19 cellular contexts compared by ENCODE assay signal in genomic region chr17:50772251-50772650, GRCh38. TPM values are rescaled to one million over a fixed set of nuclear protein-coding genes. Genes with fewer than 3 reads are reported as not detected.
DNase-seq lines count a peak whose midpoint lies in the region; ATAC-seq, FAIRE-seq and TF ChIP-seq lines count a peak whose summit lies in the region.
"Had no signal": no experiment of that assay in that cellular context is flagged by ENCODE, and none has a peak within 500 bp of the region (broad histone marks: within the 10 kb centered on the region; RNA-seq: fewer than 3 reads in every experiment).

No MANE protein-coding gene starts in this region.

- H3K4me2 ChIP-seq in OCI-LY1 (ENCODE audit: low read length), result no peak overlapping the region; the same call in 1 of the 2 replicates

- DNase-seq in spleen (peak; percentile 81), kidney (no peak), NCI-H187 treated with DMSO at 0.1 percent for 48 hours (lab: John Stamatoyannopoulos, UW) (no peak)
- no peak for DNase-seq in effector CD4-positive, alpha-beta T cell
- DNase-seq: activated CD8-positive, alpha-beta memory T cell treated with anti-CD3 and anti-CD28 coated beads, Interleukin-2, amount 10 ng/mL, durations not matched to agents 7 days and 5 days; glutamatergic neuron; NCI-H1417 treated with DMSO at 0.1 percent for 48 hours; NCI-H446; stimulated activated CD4-positive, alpha-beta T cell treated with anti-CD3 and anti-CD28 coated beads, Interleukin-2, amount 100 ng/mL, for 24 hours; SW 1271; upper lobe of left lung; WERI-Rb-1 had no signal

- H3K4me3 ChIP-seq in OCI-LY1 (ENCODE audit: low read depth, low read length, poor library complexity, severe bottlenecking) (no peak overlapping the region), spleen (no peak overlapping the region), kidney (ENCODE audit: low read length in 2 of 2) (no peak overlapping the region)
- H3K4me3 ChIP-seq: upper lobe of left lung had no signal

- H3K27ac ChIP-seq in OCI-LY1 (ENCODE audit: low read depth, low read length, poor library complexity, severe bottlenecking) (peak overlapping the region; percentile 1), spleen (no peak overlapping the region), kidney (ENCODE audit: low read depth in 2 of 2, low read length in 2 of 2) (no peak overlapping the region)
- H3K27ac ChIP-seq: epithelial cell of prostate, upper lobe of left lung, WERI-Rb-1 had no signal

- FAIRE-seq in kidney (lab: Jason Lieb, UNC), result no peak
- FAIRE-seq: islet of Langerhans had no signal

- no peak for TF ChIP-seq CTCF in OCI-LY1 (IDR thresholded peaks at IDR 0.05; ENCODE audit: low read length)
- TF ChIP-seq CTCF in spleen (IDR thresholded peaks at IDR 0.05 in 8 of 11, conservative IDR thresholded peaks at IDR 0.05 in 3 of 11), result no peak
- TF ChIP-seq CTCF in kidney (IDR thresholded peaks at IDR 0.05; ENCODE audit: borderline replicate concordance, extremely low read depth, insufficient read depth), result no peak

- no peaks in the 10 kb centered on the region for H3K9me3 ChIP-seq in OCI-LY1 (ENCODE audit: low read length)
- H3K9me3 ChIP-seq in spleen, result no peaks in the 10 kb centered on the region
- no peaks in the 10 kb centered on the region for H3K9me3 ChIP-seq in kidney (ENCODE audit: control insufficient read depth in 1 of 2, low read length in 2 of 2)
- H3K9me3 ChIP-seq: upper lobe of left lung had no signal

- no peaks in the 10 kb centered on the region for H3K9me2 ChIP-seq in OCI-LY1 (ENCODE audit: low read depth, low read length)

- H4K20me1 ChIP-seq in OCI-LY1 (ENCODE audit: insufficient read depth, low read length), result no peaks in the 10 kb centered on the region

- H3K36me3 ChIP-seq in OCI-LY1 (ENCODE audit: insufficient read depth, low read length) (no peaks in the 10 kb centered on the region), spleen (no peaks in the 10 kb centered on the region), kidney (ENCODE audit: control insufficient read depth in 1 of 2, insufficient read depth in 2 of 2, low read length in 2 of 2) (no peaks in the 10 kb centered on the region)
- H3K36me3 ChIP-seq: upper lobe of left lung, WERI-Rb-1 had no signal

- 29 to 55% (median 46%) methylated on average over 5 of the region's 5 CpGs for WGBS in spleen, 5 donors

- peak; percentile 96 for ATAC-seq in GM19395 (IDR thresholded peaks at IDR 0.05; ENCODE audit: unreplicated experiment)
- peak; percentile 51 for ATAC-seq in HG02852 (IDR thresholded peaks at IDR 0.05; ENCODE audit: unreplicated experiment)
- ATAC-seq: activated CD8-positive, alpha-beta memory T cell treated with anti-CD3 and anti-CD28 coated beads, Interleukin-2, amount 10 ng/mL, durations not matched to agents 7 days and 5 days had no signal

- no peak overlapping the region for H3K9ac ChIP-seq in OCI-LY1 (ENCODE audit: low read length)
- no peak overlapping the region for H3K9ac ChIP-seq in kidney (ENCODE audit: low read length in 2 of 2)

- intact Hi-C loops in spleen (cut with DNase I; ENCODE audit: low total_unique reads), result no loop called here
- intact Hi-C loops in kidney (cut with DNase I), result no loop called here

- no peak overlapping the region for H2AFZ ChIP-seq in OCI-LY1 (ENCODE audit: low read length)

- H3K27me3 ChIP-seq in OCI-LY1 (ENCODE audit: insufficient read depth, low read length) (no peaks in the 10 kb centered on the region), spleen (replicated peaks in 1 of 7) (no peaks in the 10 kb centered on the region)
- H3K27me3 ChIP-seq: upper lobe of left lung had no signal

- H3K79me2 ChIP-seq in OCI-LY1 (ENCODE audit: insufficient read depth, low read length), result no peaks in the 10 kb centered on the region

- no peaks in the 10 kb centered on the region for H3F3A ChIP-seq in OCI-LY1 (ENCODE audit: insufficient read depth, low read length)

- H3K4me1 ChIP-seq in OCI-LY1 (ENCODE audit: insufficient read depth, low read length, severe bottlenecking), result peaks cover 10% of the 10 kb centered on the region
- no peaks in the 10 kb centered on the region for H3K4me1 ChIP-seq in spleen
- peaks cover 0 to 2% of the 10 kb centered on the region in 2 donors for H3K4me1 ChIP-seq in kidney (ENCODE audit: control insufficient read depth in 1 of 2, insufficient read depth in 1 of 2, low read depth in 1 of 2, low read length in 2 of 2)
- H3K4me1 ChIP-seq: upper lobe of left lung had no signal

- no peak for TF ChIP-seq POLR2A in spleen (IDR thresholded peaks at IDR 0.05)

RNA-seq across cellular contexts. Expression of gene ANKRD40CL, which starts 4.9 kb away (rescaled TPM):
- total RNA-seq in spleen (not detected), kidney (not detected)
- polyA plus RNA-seq in spleen (not detected), kidney (ENCODE audit: insufficient read depth, low read depth, low replicate concordance) (not detected)
- total RNA-seq: activated CD8-positive, alpha-beta memory T cell treated with anti-CD3 and anti-CD28 coated beads, Interleukin-2, amount 10 ng/mL, durations not matched to agents 7 days and 5 days; Daoy; upper lobe of left lung had no signal
- polyA plus RNA-seq: BJ had no signal

RNA-seq across cellular contexts. Expression of gene LUC7L3, which starts 52.8 kb away (rescaled TPM):
- total RNA-seq in spleen (100 to 1,000 TPM; 121 to 223 (median 153) TPM), kidney (91.9 TPM)
- polyA plus RNA-seq in spleen (100 to 1,000 TPM in 2 of 3 donors, 10 to 100 TPM in 1; 91.2 to 141 (median 103) TPM), kidney (ENCODE audit: insufficient read depth, low read depth, low replicate concordance) (74.3 TPM)
